Comparison of ENCODE assay signal across 1 cellular context in the genomic region with DNA sequence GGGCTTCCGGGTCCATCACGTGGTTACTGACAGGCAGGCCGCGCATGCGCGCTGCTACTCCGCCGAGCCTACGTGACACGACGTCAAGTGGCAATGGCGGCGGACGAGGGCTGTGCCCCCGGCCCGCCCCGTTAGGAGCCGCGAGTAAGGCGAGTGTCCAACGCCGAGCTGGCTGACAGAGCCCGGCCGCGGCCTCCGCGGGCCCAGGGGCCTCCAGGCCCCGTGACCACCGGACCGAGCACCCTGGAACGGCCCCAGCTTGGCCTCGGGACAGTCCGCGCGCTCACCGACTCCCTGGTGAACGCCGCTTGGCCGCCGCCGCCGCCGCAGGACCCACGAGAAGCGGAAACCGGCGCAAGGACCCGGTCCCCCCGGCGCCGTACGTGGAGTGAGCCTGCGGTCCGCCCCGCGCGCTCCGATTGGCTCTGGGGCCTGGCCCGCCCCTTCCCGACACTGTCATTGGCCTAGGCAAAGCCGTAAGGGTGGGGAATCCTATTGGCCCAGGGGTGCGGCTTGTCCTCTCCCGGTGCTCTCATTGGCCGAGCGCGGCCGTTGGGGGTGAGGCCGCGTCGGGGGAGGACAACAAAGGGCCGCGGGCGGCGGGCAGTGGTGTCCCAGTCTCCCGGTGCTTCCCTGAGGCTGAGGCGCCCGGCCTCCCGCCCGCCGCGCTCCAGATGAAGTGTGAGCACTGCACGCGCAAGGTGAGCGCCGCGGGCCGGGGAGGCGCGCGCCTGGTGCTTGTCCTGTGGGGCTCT.
TF ChIP-seq lines count a peak whose summit lies in the region.

A gene (plus strand): TSS at position 612 of the 755 bp plus-strand sequence. CDS start 63 bp downstream, at position 675.

TF ChIP-seq in neural cell, 6 proteins besides CTCF, POLR2A, EP300 and RAD21 (continued from another document):
- TF ChIP-seq, protein P1, sequence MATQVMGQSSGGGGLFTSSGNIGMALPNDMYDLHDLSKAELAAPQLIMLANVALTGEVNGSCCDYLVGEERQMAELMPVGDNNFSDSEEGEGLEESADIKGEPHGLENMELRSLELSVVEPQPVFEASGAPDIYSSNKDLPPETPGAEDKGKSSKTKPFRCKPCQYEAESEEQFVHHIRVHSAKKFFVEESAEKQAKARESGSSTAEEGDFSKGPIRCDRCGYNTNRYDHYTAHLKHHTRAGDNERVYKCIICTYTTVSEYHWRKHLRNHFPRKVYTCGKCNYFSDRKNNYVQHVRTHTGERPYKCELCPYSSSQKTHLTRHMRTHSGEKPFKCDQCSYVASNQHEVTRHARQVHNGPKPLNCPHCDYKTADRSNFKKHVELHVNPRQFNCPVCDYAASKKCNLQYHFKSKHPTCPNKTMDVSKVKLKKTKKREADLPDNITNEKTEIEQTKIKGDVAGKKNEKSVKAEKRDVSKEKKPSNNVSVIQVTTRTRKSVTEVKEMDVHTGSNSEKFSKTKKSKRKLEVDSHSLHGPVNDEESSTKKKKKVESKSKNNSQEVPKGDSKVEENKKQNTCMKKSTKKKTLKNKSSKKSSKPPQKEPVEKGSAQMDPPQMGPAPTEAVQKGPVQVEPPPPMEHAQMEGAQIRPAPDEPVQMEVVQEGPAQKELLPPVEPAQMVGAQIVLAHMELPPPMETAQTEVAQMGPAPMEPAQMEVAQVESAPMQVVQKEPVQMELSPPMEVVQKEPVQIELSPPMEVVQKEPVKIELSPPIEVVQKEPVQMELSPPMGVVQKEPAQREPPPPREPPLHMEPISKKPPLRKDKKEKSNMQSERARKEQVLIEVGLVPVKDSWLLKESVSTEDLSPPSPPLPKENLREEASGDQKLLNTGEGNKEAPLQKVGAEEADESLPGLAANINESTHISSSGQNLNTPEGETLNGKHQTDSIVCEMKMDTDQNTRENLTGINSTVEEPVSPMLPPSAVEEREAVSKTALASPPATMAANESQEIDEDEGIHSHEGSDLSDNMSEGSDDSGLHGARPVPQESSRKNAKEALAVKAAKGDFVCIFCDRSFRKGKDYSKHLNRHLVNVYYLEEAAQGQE (IDR thresholded peaks at IDR 0.05; ENCODE audit: borderline replicate concordance), result peak; percentile 92
